ENCODE assay signal across 12 cellular contexts in genomic region chr1:204545202-204545601, GRCh38. TPM values are rescaled to one million over a fixed set of nuclear protein-coding genes. Genes with fewer than 3 reads are reported as not detected.
DNase-seq lines count a peak whose midpoint lies in the region; ATAC-seq, FAIRE-seq and TF ChIP-seq lines count a peak whose summit lies in the region.
"Had no signal": no experiment of that assay in that cellular context is flagged by ENCODE, and none has a peak within 500 bp of the region (broad histone marks: within the 10 kb centered on the region; RNA-seq: fewer than 3 reads in every experiment).

No MANE protein-coding gene starts in this region.

- no peaks in the 10 kb centered on the region for H3K4me1 ChIP-seq in IMR-90 (ENCODE audit: control insufficient read depth, insufficient read depth, low read length)
- peaks cover 16% of the 10 kb centered on the region; the same call in 1 of the 2 replicates for H3K4me1 ChIP-seq in GM12878 (ENCODE audit: control insufficient read depth, insufficient read depth, low read length)

- RAD21 ChIA-PET in GM12878 (lab: Charles Lee; ENCODE audit: unreplicated experiment): interaction anchor here (1.0 kb wide), 2 partner anchors 29 to 38 kb away, joined by 3 read pairs; no protein-coding TSS in a partner anchor

- peak overlapping the region; percentile 84 for H3K27ac Mint-ChIP-seq in CD4-positive, alpha-beta T cell
- peak overlapping the region in 4 of 6 donors; percentile 69 to 97 (median 84) for H3K27ac Mint-ChIP-seq in naive B cell

- 0 out of 2 replicates have a peak, but pooled peaks cover 4% of the 10 kb centered on the region for H3K9me1 ChIP-seq in IMR-90 (ENCODE audit: insufficient read depth, low read length)

- no peaks in the 10 kb centered on the region for H3K9me3 ChIP-seq in CD4-positive, alpha-beta T cell (ENCODE audit: control insufficient read depth, low read length)
- H3K9me3 ChIP-seq in IMR-90 (ENCODE audit: control insufficient read depth, insufficient read depth, low read length): no peaks in the 10 kb centered on the region
- H3K9me3 ChIP-seq in GM12878 (replicated peaks; ENCODE audit: control insufficient read depth, insufficient read depth, low read length): no peaks in the 10 kb centered on the region; the same call in 1 of the 3 replicates

- H3K4me3 ChIP-seq in IMR-90 (ENCODE audit: insufficient read depth, low read depth, low read length) (no peak overlapping the region), GM12878 (no peak overlapping the region; the same call in 1 of the 2 replicates)
- H3K4me3 ChIP-seq: cardiac muscle cell had no signal

- no peaks in the 10 kb centered on the region for H3K9me3 Mint-ChIP-seq in CD4-positive, alpha-beta T cell
- no peaks in the 10 kb centered on the region for H3K9me3 Mint-ChIP-seq in naive B cell

- no peak for DNase-seq in CD4-positive, alpha-beta T cell
- DNase-seq in IMR-90 (peak; percentile 58), GM12878 (ENCODE audit: low read depth, low spot score) (no peak), naive B cell (no peak), urothelium cell line (ENCODE audit: low spot score) (no peak), NCI-H226 (no peak), germinal center (ENCODE audit: low spot score) (no peak)
- DNase-seq: NCI-H1417 treated with DMSO at 0.1 percent for 48 hours, NCI-H524, substantia nigra had no signal

- ATAC-seq in CD4-positive, alpha-beta T cell (ENCODE audit: poor library complexity): no peak
- ATAC-seq in IMR-90 (ENCODE audit: low read depth): peak; percentile 54
- no peak for ATAC-seq in GM12878
- no peak for ATAC-seq in naive B cell (ENCODE audit: low read depth in 2 of 2)
- ATAC-seq in HG03097 (IDR thresholded peaks at IDR 0.05; ENCODE audit: low FRiP score, unreplicated experiment): no peak

- no peak overlapping the region for H4K5ac ChIP-seq in IMR-90 (ENCODE audit: low read depth, low read length)

- peaks cover 97% of the 10 kb centered on the region for H3K36me3 Mint-ChIP-seq in CD4-positive, alpha-beta T cell (ENCODE audit: low read depth)
- H3K36me3 Mint-ChIP-seq in naive B cell: peaks cover 43 to 62% of the 10 kb centered on the region in 2 donors

- H2AFZ ChIP-seq in IMR-90 (replicated peaks; ENCODE audit: low read length, poor library complexity) (no peak overlapping the region), GM12878 (ENCODE audit: control insufficient read depth, low read depth, low read length) (no peak overlapping the region)

- WGBS in IMR-90 (ENCODE audit: extremely low coverage in 2 of 2, insufficient read length in 1 of 2), 2 experiments: no CpG with 5 or more reads among the region's 2 CpGs
- 98% methylated on average over 2 of the region's 2 CpGs for WGBS in GM12878 (ENCODE audit: insufficient coverage, insufficient replicate concordance, low lambda C conversion rate, missing lambda C conversion rate)

- H3K4me3 Mint-ChIP-seq in CD4-positive, alpha-beta T cell: peak overlapping the region; percentile 32
- no peak overlapping the region for H3K4me3 Mint-ChIP-seq in naive B cell

- no peak for TF ChIP-seq CTCF in CD4-positive, alpha-beta T cell (IDR thresholded peaks at IDR 0.05)
- TF ChIP-seq CTCF in IMR-90 (conservative IDR thresholded peaks at IDR 0.05; ENCODE audit: low read depth, low read length) (no peak), GM12878 (IDR thresholded peaks at IDR 0.05 in 2 of 3, conservative IDR thresholded peaks at IDR 0.05 in 1 of 3; ENCODE audit: control insufficient read depth in 2 of 3, extremely low read depth in 1 of 3, insufficient read depth in 1 of 3, low read depth in 3 of 3, low read length in 3 of 3) (no peak)

- peaks cover 5 to 9% of the 10 kb centered on the region in 2 experiments for H3K79me1 ChIP-seq in IMR-90 (ENCODE audit: low read depth in 1 of 2, low read length in 2 of 2)

- H3K9ac ChIP-seq in IMR-90 (ENCODE audit: low read depth, low read length): no peak overlapping the region
- H3K9ac ChIP-seq in GM12878 (ENCODE audit: control insufficient read depth, insufficient read depth, low read length): no peak overlapping the region

- no peak overlapping the region for H3K4ac ChIP-seq in IMR-90 (ENCODE audit: low read depth, low read length)

- H2BK15ac ChIP-seq in IMR-90 (ENCODE audit: low read depth, low read length): no peak overlapping the region

- H3K23ac ChIP-seq in IMR-90 (ENCODE audit: low read depth, low read length): no peak overlapping the region

- CTCF ChIA-PET in CD4-positive, alpha-beta T cell (lab: Charles Lee): interaction anchor here (0.7 to 2.7 kb wide), 8 partner anchors 20 to 98 kb away, joined by 3 to 8 read pairs (median 4); partner anchors contain the start of gene MDM4
- CTCF ChIA-PET in IMR-90 (lab: Yijun Ruan, JAX): interaction anchor here (2.6 kb wide), 1 partner anchor 262 kb away, joined by 12 read pairs; no protein-coding TSS in a partner anchor
- CTCF ChIA-PET in GM12878 (lab: Yijun Ruan, JAX): interaction anchor here (0.7 to 2.2 kb wide), 11 partner anchors 12 to 339 kb away, joined by 3 to 7 read pairs (median 3); no protein-coding TSS in a partner anchor

- H3K79me2 ChIP-seq in GM12878 (ENCODE audit: control insufficient read depth, insufficient read depth, low read length): no peaks in the 10 kb centered on the region; the same call in none of the 2 replicates

- H4K20me1 ChIP-seq in IMR-90 (ENCODE audit: insufficient read depth, low read length) (no peaks in the 10 kb centered on the region), GM12878 (ENCODE audit: control insufficient read depth, insufficient read depth) (no peaks in the 10 kb centered on the region)

- SMC1A ChIA-PET in GM12878 (lab: Charles Lee; ENCODE audit: uncharacterized antibody, unreplicated experiment): interaction anchor here (0.8 to 2.5 kb wide), 8 partner anchors 9 to 262 kb away, joined by 3 to 15 read pairs (median 4); no protein-coding TSS in a partner anchor

- H3K4me2 ChIP-seq in IMR-90 (ENCODE audit: low read depth, low read length) (no peak overlapping the region), GM12878 (ENCODE audit: control insufficient read depth, insufficient read depth) (peak overlapping the region; percentile 76)

- H3K18ac ChIP-seq in IMR-90 (ENCODE audit: low read depth, low read length): no peak overlapping the region

- no peak for TF ChIP-seq EP300 in GM12878 (IDR thresholded peaks at IDR 0.05; ENCODE audit: borderline replicate concordance in 1 of 2, control insufficient read depth in 1 of 2, low read depth in 2 of 2, low read length in 2 of 2)

- peaks cover 63% of the 10 kb centered on the region for H3K4me1 Mint-ChIP-seq in CD4-positive, alpha-beta T cell (ENCODE audit: low read depth)
- H3K4me1 Mint-ChIP-seq in naive B cell: peaks cover 20 to 30% (median 28%) of the 10 kb centered on the region in 3 donors

- intact Hi-C loops in CD4-positive, alpha-beta T cell (cut with DNase I, micrococcal nuclease): loop anchor here (2.0 to 5.0 kb wide), 3 partner anchors 24 to 98 kb away; no protein-coding TSS in a partner anchor
- intact Hi-C loops in IMR-90 (cut with micrococcal nuclease): loop anchor here (10.0 kb wide), 1 partner anchor 550 kb away; no protein-coding TSS in a partner anchor
- intact Hi-C loops in GM12878 (cut with micrococcal nuclease; ENCODE audit: unreplicated experiment): loop anchor here (2.0 kb wide), 1 partner anchor 14 kb away; no protein-coding TSS in a partner anchor

- no peaks in the 10 kb centered on the region for H3K27me3 Mint-ChIP-seq in CD4-positive, alpha-beta T cell
- H3K27me3 Mint-ChIP-seq in naive B cell: no peaks in the 10 kb centered on the region

- no peak overlapping the region for H2AK9ac ChIP-seq in IMR-90 (replicated peaks; ENCODE audit: low read depth, low read length, poor library complexity)

- H3K36me3 ChIP-seq in IMR-90 (ENCODE audit: control insufficient read depth, insufficient read depth, low read length) (peaks cover 34% of the 10 kb centered on the region), GM12878 (ENCODE audit: control insufficient read depth in 2 of 2, insufficient read depth in 2 of 2, low read length in 1 of 2) (peaks cover 19 to 43% of the 10 kb centered on the region in 2 experiments)

- peak overlapping the region; percentile 65 for H3K27ac ChIP-seq in CD4-positive, alpha-beta T cell (ENCODE audit: low read depth, low read length)
- no peak overlapping the region for H3K27ac ChIP-seq in IMR-90 (ENCODE audit: insufficient read depth, low read length)
- peak overlapping the region; percentile 50 for H3K27ac ChIP-seq in GM12878 (ENCODE audit: control insufficient read depth, insufficient read depth)
- H3K27ac ChIP-seq: cardiac muscle cell had no signal

- no peaks in the 10 kb centered on the region for H3K27me3 ChIP-seq in CD4-positive, alpha-beta T cell (ENCODE audit: control insufficient read depth, insufficient read depth, low read length)
- H3K27me3 ChIP-seq in IMR-90 (ENCODE audit: control insufficient read depth, insufficient read depth, low read length) (no peaks in the 10 kb centered on the region), GM12878 (replicated peaks in 1 of 2; ENCODE audit: control insufficient read depth in 2 of 2, insufficient read depth in 2 of 2, low read length in 1 of 2) (no peaks in the 10 kb centered on the region)
- H3K27me3 ChIP-seq: cardiac muscle cell had no signal

- no peak overlapping the region for H3K14ac ChIP-seq in IMR-90 (replicated peaks; ENCODE audit: low read depth, low read length)

- dilution Hi-C loops in IMR-90 (cut with HindIII; ENCODE audit: low sequenced_read_pairs, unreplicated experiment): no loop called here

- FAIRE-seq in GM12878 (lab: Jason Lieb, UNC) (no peak), urothelium cell line (lab: Jason Lieb, UNC) (no peak)

- H2BK120ac ChIP-seq in IMR-90 (ENCODE audit: low read depth, low read length): no peak overlapping the region

- H3K56ac ChIP-seq in IMR-90 (ENCODE audit: extremely low read depth, insufficient read depth, low read length): no peak overlapping the region

- in situ Hi-C loops in IMR-90 (cut with MboI; ENCODE audit: low sequenced_read_pairs): no loop called here
- in situ Hi-C loops in GM12878 (cut with MboI): no loop called here

- POLR2A ChIA-PET in CD4-positive, alpha-beta T cell (lab: Charles Lee): interaction anchor here (0.8 to 5.8 kb wide), 10 partner anchors 14 to 262 kb away, joined by 3 to 83 read pairs (median 9); partner anchors contain the start of genes MDM4 and PIK3C2B
- POLR2A ChIA-PET in IMR-90 (lab: Charles Lee; ENCODE audit: unreplicated experiment) (no interaction called here), GM12878 (lab: Charles Lee) (interaction anchor here (0.9 to 2.2 kb wide), 4 partner anchors 10 to 30 kb away, joined by 3 to 9 read pairs (median 6); no protein-coding TSS in a partner anchor)

- BruUV-seq in IMR-90 (replicated peaks; lab: Mats Ljungman, UMichigan) (no TSS peak), GM12878 (replicated peaks; lab: Mats Ljungman, UMichigan) (no TSS peak)

- no peak overlapping the region for H2BK20ac ChIP-seq in IMR-90 (ENCODE audit: low read depth, low read length)

- H2AK5ac ChIP-seq in IMR-90 (ENCODE audit: low read depth, low read length): no peak overlapping the region

- TF ChIP-seq POLR2A in IMR-90 (IDR thresholded peaks at IDR 0.05; ENCODE audit: low read depth, low read length) (no peak), GM12878 (IDR thresholded peaks at IDR 0.05; ENCODE audit: low read depth, low read length) (no peak)

- H4K91ac ChIP-seq in IMR-90 (ENCODE audit: insufficient read depth, low read depth, low read length): no peak overlapping the region

- TF ChIP-seq RAD21 in IMR-90 (IDR thresholded peaks at IDR 0.05; ENCODE audit: low read length) (no peak), GM12878 (IDR thresholded peaks at IDR 0.05; ENCODE audit: insufficient read depth, low read depth, low read length) (no peak)

- H4K8ac ChIP-seq in IMR-90 (ENCODE audit: low read depth in 2 of 2, low read length in 2 of 2): no peak overlapping the region

- no peak overlapping the region for H2BK5ac ChIP-seq in IMR-90 (ENCODE audit: low read depth, low read length, poor library complexity, severe bottlenecking)

RNA-seq across cellular contexts. Expression of gene MDM4, which starts 29.0 kb away (rescaled TPM):
- 100 to 1,000 TPM; 260 to 266 TPM for total RNA-seq in CD4-positive, alpha-beta T cell
- total RNA-seq in IMR-90 (2012; rRNA removed): 19.2 and 20.1 TPM in 2 replicates
- polyA plus RNA-seq in IMR-90 (2012; rRNA removed): 3.7 and 7.4 TPM in 2 replicates
- polyA plus RNA-seq in IMR-90 (2012; cell fraction: cytosol; rRNA removed): 0.76 and 1.6 TPM in 2 replicates
- polyA plus RNA-seq in IMR-90 (2012; cell fraction: nucleus; rRNA removed; ENCODE audit: low replicate concordance): 9.4 and 42.7 TPM in 2 replicates
- total RNA-seq in GM12878 (2013; cell fraction: nucleolus; rRNA removed): 590 and 594 TPM in 2 replicates
- total RNA-seq in GM12878 (2014; rRNA removed): 36.8 and 43.9 TPM in 2 replicates
- 36.1 and 37.8 TPM in 2 replicates for total RNA-seq in GM12878 (2014; rRNA removed; fragmentation: Illumina TruSeq; extraction: Trizol)
- 54.5 and 64.5 TPM in 2 replicates for total RNA-seq in GM12878 (2021)
- 12.2 TPM for polyA plus RNA-seq in GM12878 (2011; ENCODE audit: low read depth)
- polyA plus RNA-seq in GM12878 (2011; rRNA removed): 74.4 and 108 TPM in 2 replicates
- 22.1 and 23.4 TPM in 2 replicates for polyA plus RNA-seq in GM12878 (2011; cell fraction: cytosol; rRNA removed)
- polyA plus RNA-seq in GM12878 (2011; cell fraction: nucleus; rRNA removed): 82.8 and 85.3 TPM in 2 replicates
- 17.2 and 22.3 TPM in 2 replicates for polyA plus RNA-seq in GM12878 (2012)
- 12.4 and 13.7 TPM in 2 replicates for polyA plus RNA-seq in GM12878 (2014; fragmentation: Illumina TruSeq; extraction: Trizol)
- 10 to 100 TPM in 1 of 2 experiments, 1 to 10 TPM in 1; 2.5 to 11.5 TPM for polyA plus RNA-seq in GM12878 (2014; fragmentation: Nextera tagmentation; extraction: Ambion mirVana)
- polyA plus RNA-seq in GM12878 (2014; rRNA removed): 20.5 and 20.6 TPM in 2 replicates
- polyA plus RNA-seq in GM12878 (2016; fragmentation: Nextera tagmentation; extraction: Ambion mirVana): 10 to 100 TPM; 22.3 to 23.2 TPM
- polyA minus RNA-seq in GM12878 (2011; rRNA and poly(A)+ RNA removed): 148 and 214 TPM in 2 replicates
- polyA minus RNA-seq in GM12878 (2011; cell fraction: cytosol; rRNA and poly(A)+ RNA removed): 33.7 and 38.1 TPM in 2 replicates
- polyA minus RNA-seq in GM12878 (2011; cell fraction: nucleus; rRNA and poly(A)+ RNA removed): 161 and 227 TPM in 2 replicates
- 10 to 100 TPM; 12.6 to 50.8 (median 28.2) TPM for polyA plus RNA-seq in naive B cell (ENCODE audit: low read depth in 6 of 6)

RNA-seq across cellular contexts. Expression of gene PIK3C2B, which starts 50.6 kb away (rescaled TPM):
- total RNA-seq in CD4-positive, alpha-beta T cell: 10 to 100 TPM; 25.5 to 27.1 TPM
- total RNA-seq in IMR-90 (2012; rRNA removed): 1.1 and 2.8 TPM in 2 replicates
- polyA plus RNA-seq in IMR-90 (2012; rRNA removed): 2.9 and 4.3 TPM in 2 replicates
- polyA plus RNA-seq in IMR-90 (2012; cell fraction: cytosol; rRNA removed): 1.6 and 3.2 TPM in 2 replicates
- 5.1 and 6.9 TPM in 2 replicates for polyA plus RNA-seq in IMR-90 (2012; cell fraction: nucleus; rRNA removed; ENCODE audit: low replicate concordance)
- total RNA-seq in GM12878 (2013; cell fraction: nucleolus; rRNA removed): 98.5 and 110 TPM in 2 replicates
- total RNA-seq in GM12878 (2014; rRNA removed): 13.9 and 16.3 TPM in 2 replicates
- total RNA-seq in GM12878 (2014; rRNA removed; fragmentation: Illumina TruSeq; extraction: Trizol): 8.5 and 9.2 TPM in 2 replicates
- total RNA-seq in GM12878 (2021): 33.5 and 38.1 TPM in 2 replicates
- 8.3 TPM for polyA plus RNA-seq in GM12878 (2011; ENCODE audit: low read depth)
- 15.9 and 33.9 TPM in 2 replicates for polyA plus RNA-seq in GM12878 (2011; rRNA removed)
- 33.1 and 36.7 TPM in 2 replicates for polyA plus RNA-seq in GM12878 (2011; cell fraction: cytosol; rRNA removed)
- 55.9 and 60.7 TPM in 2 replicates for polyA plus RNA-seq in GM12878 (2011; cell fraction: nucleus; rRNA removed)
- polyA plus RNA-seq in GM12878 (2012): 10.1 and 10.7 TPM in 2 replicates
- polyA plus RNA-seq in GM12878 (2014; fragmentation: Illumina TruSeq; extraction: Trizol): 10.2 and 14.4 TPM in 2 replicates
- polyA plus RNA-seq in GM12878 (2014; fragmentation: Nextera tagmentation; extraction: Ambion mirVana): 1 to 10 TPM; 2.2 to 5.0 TPM
- polyA plus RNA-seq in GM12878 (2014; rRNA removed): 23.8 and 28.2 TPM in 2 replicates
- 1 to 10 TPM; 6.0 to 8.2 TPM for polyA plus RNA-seq in GM12878 (2016; fragmentation: Nextera tagmentation; extraction: Ambion mirVana)
- 69.9 and 86.4 TPM in 2 replicates for polyA minus RNA-seq in GM12878 (2011; rRNA and poly(A)+ RNA removed)
- 37.2 and 39.0 TPM in 2 replicates for polyA minus RNA-seq in GM12878 (2011; cell fraction: cytosol; rRNA and poly(A)+ RNA removed)
- polyA minus RNA-seq in GM12878 (2011; cell fraction: nucleus; rRNA and poly(A)+ RNA removed): 38.8 and 80.3 TPM in 2 replicates
- polyA plus RNA-seq in naive B cell (ENCODE audit: low read depth in 6 of 6): 10 to 100 TPM in 3 of 6 donors, 1 to 10 TPM in 2, not detected in 1; 8.5 to 16.9 (median 10.6) TPM
